22 cellular contexts compared by ENCODE assay signal in genomic region chr2:52327641-52328040, GRCh38.
DNase-seq lines count a peak whose midpoint lies in the region; ATAC-seq, FAIRE-seq and TF ChIP-seq lines count a peak whose summit lies in the region.
"Had no signal": no experiment of that assay in that cellular context is flagged by ENCODE, and none has a peak within 500 bp of the region (broad histone marks: within the 10 kb centered on the region; RNA-seq: fewer than 3 reads in every experiment).

No MANE protein-coding gene starts in this region.

- H3K9me3 ChIP-seq in HepG2 (ENCODE audit: low read length) (peaks cover 76% of the 10 kb centered on the region), right lobe of liver (no peaks in the 10 kb centered on the region), OCI-LY7 (ENCODE audit: low read length) (0 out of 2 replicates have a peak, but pooled peaks cover 6% of the 10 kb centered on the region), K562 (replicated peaks; ENCODE audit: control insufficient read depth, insufficient read depth, low read depth, low read length) (peaks cover 1% of the 10 kb centered on the region), neuronal stem cell (replicated peaks in 1 of 2; ENCODE audit: control insufficient read depth in 2 of 2, insufficient read depth in 1 of 2, low read depth in 1 of 2, low read length in 2 of 2) (peaks cover 0 to 6% of the 10 kb centered on the region in 2 donors)
- H3K9me3 ChIP-seq: BE2C, HAP-1 had no signal

- H4K8ac ChIP-seq in neuronal stem cell (ENCODE audit: low read depth, low read length), result no peak overlapping the region

- H3K18ac ChIP-seq in neuronal stem cell (ENCODE audit: low read length), result no peak overlapping the region

- no peak overlapping the region for H3K4me2 ChIP-seq in HepG2 (ENCODE audit: low read depth, low read length)
- no peak overlapping the region for H3K4me2 ChIP-seq in OCI-LY7 (ENCODE audit: low read length)
- no peak overlapping the region for H3K4me2 ChIP-seq in K562 (ENCODE audit: insufficient read depth, low read length)
- no peak overlapping the region for H3K4me2 ChIP-seq in neuronal stem cell (ENCODE audit: insufficient read depth, low read length, poor library complexity, severe bottlenecking)
- H3K4me2 ChIP-seq: A549; BLaER1 treated with 17β-estradiol and CSF1 and Interleukin-3, amounts not matched to agents 10 nM and 100 nM; GM23338 had no signal

- H3K27me3 ChIP-seq in HepG2 (ENCODE audit: control insufficient read depth in 1 of 2, insufficient read depth in 2 of 2, low read length in 2 of 2), result no peaks in the 10 kb centered on the region
- H3K27me3 ChIP-seq in right lobe of liver, result no peaks in the 10 kb centered on the region
- no peaks in the 10 kb centered on the region for H3K27me3 ChIP-seq in K562 (ENCODE audit: control insufficient read depth in 2 of 2, insufficient read depth in 2 of 2, low read length in 2 of 2)
- H3K27me3 ChIP-seq in neuronal stem cell (ENCODE audit: control insufficient read depth in 3 of 3, insufficient read depth in 3 of 3, low read depth in 1 of 3, low read length in 3 of 3), result no peaks in the 10 kb centered on the region
- H3K27me3 ChIP-seq: BE2C; BLaER1 treated with 17β-estradiol and CSF1 and Interleukin-3, amounts not matched to agents 10 nM and 100 nM had no signal

- in situ Hi-C loops in HepG2 (cut with HindIII; ENCODE audit: extremely low pct_ligation_motif_present, low pct_unique_long_range_greater_than_20kb) (no loop called here), K562 (cut with MboI) (no loop called here)

- H3K79me1 ChIP-seq in neuronal stem cell (ENCODE audit: low read depth, low read length), result no peaks in the 10 kb centered on the region

- BruUV-seq in HepG2 (replicated peaks; lab: Mats Ljungman, UMichigan), result no TSS peak
- no TSS peak for BruUV-seq in OCI-LY7 (replicated peaks; lab: Mats Ljungman, UMichigan)
- BruUV-seq in K562 (replicated peaks; lab: Mats Ljungman, UMichigan), result no TSS peak

- TF ChIP-seq CTCF in HepG2 (CRISPR knock-in tag; IDR thresholded peaks at IDR 0.05) (no peak), right lobe of liver (IDR thresholded peaks at IDR 0.05) (no peak), OCI-LY7 (conservative IDR thresholded peaks at IDR 0.05; ENCODE audit: low read length) (no peak), K562 (IDR thresholded peaks at IDR 0.05 in 2 of 3, conservative IDR thresholded peaks at IDR 0.05 in 1 of 3; ENCODE audit: insufficient read depth in 2 of 3, low read depth in 1 of 3, low read length in 3 of 3) (no peak)

- WGBS in HepG2 (ENCODE audit: low lambda C conversion rate), result 45% methylated on average over 2 of the region's 2 CpGs
- WGBS in right lobe of liver (ENCODE audit: insufficient coverage, low coverage, low lambda C conversion rate, missing lambda C conversion rate), result no CpG with 5 or more reads among the region's 2 CpGs
- WGBS in K562 (ENCODE audit: insufficient coverage, low coverage, missing lambda C conversion rate), result 0% methylated on average over 2 of the region's 2 CpGs
- WGBS in neuronal stem cell (ENCODE audit: extremely low coverage in 2 of 2, insufficient read length in 2 of 2, insufficient replicate concordance in 1 of 2), 2 donors, result no CpG with 5 or more reads among the region's 2 CpGs

- H3K79me2 ChIP-seq in HepG2 (ENCODE audit: insufficient read depth, low read length) (no peaks in the 10 kb centered on the region), OCI-LY7 (ENCODE audit: insufficient read depth, low read depth, low read length) (no peaks in the 10 kb centered on the region), K562 (ENCODE audit: control insufficient read depth, insufficient read depth, low read length) (no peaks in the 10 kb centered on the region)

- H4K91ac ChIP-seq in neuronal stem cell (ENCODE audit: low read depth, low read length, poor library complexity), result no peak overlapping the region

- CTCF ChIA-PET in HepG2 (lab: Yijun Ruan, JAX; ENCODE audit: low intra/inter-chr PET ratio, low total read pairs) (no interaction called here), OCI-LY7 (lab: Charles Lee; ENCODE audit: unreplicated experiment) (no interaction called here), K562 (lab: Yijun Ruan, JAX; ENCODE audit: low intra/inter-chr PET ratio) (no interaction called here)

- H3K4me1 ChIP-seq in HepG2 (ENCODE audit: insufficient read depth, low read length) (no peaks in the 10 kb centered on the region), right lobe of liver (no peaks in the 10 kb centered on the region), OCI-LY7 (ENCODE audit: insufficient read depth, low read length, poor library complexity, severe bottlenecking) (no peaks in the 10 kb centered on the region), K562 (replicated peaks in 1 of 2; ENCODE audit: control insufficient read depth in 2 of 2, insufficient read depth in 2 of 2, low read length in 2 of 2) (no peaks in the 10 kb centered on the region), neuronal stem cell (ENCODE audit: control insufficient read depth in 2 of 2, insufficient read depth in 1 of 2, low read depth in 1 of 2, low read length in 2 of 2) (no peaks in the 10 kb centered on the region)
- H3K4me1 ChIP-seq: A549; BE2C; BLaER1 treated with 17β-estradiol and CSF1 and Interleukin-3, amounts not matched to agents 10 nM and 100 nM; HAP-1 had no signal

- H2AK5ac ChIP-seq in neuronal stem cell (ENCODE audit: low read depth, low read length), result no peak overlapping the region

- no peak overlapping the region for H2BK15ac ChIP-seq in neuronal stem cell (ENCODE audit: low read length)

- H2AFZ ChIP-seq in HepG2 (ENCODE audit: low read length) (no peak overlapping the region), OCI-LY7 (ENCODE audit: low read length) (no peak overlapping the region), K562 (ENCODE audit: low read depth, low read length) (no peak overlapping the region), neuronal stem cell (ENCODE audit: low read length) (no peak overlapping the region)
- H2AFZ ChIP-seq: GM23338 had no signal

- intact Hi-C loops in HepG2 (cut with micrococcal nuclease; ENCODE audit: unreplicated experiment), result no loop called here
- intact Hi-C loops in right lobe of liver (cut with DNase I), result no loop called here
- intact Hi-C loops in OCI-LY7 (cut with micrococcal nuclease; ENCODE audit: unreplicated experiment), result no loop called here
- intact Hi-C loops in K562 (cut with micrococcal nuclease), result no loop called here

- no peak overlapping the region for H3K23ac ChIP-seq in neuronal stem cell (ENCODE audit: low read depth, low read length, poor library complexity)

- FAIRE-seq in HepG2 (lab: Jason Lieb, UNC) (no peak), K562 (lab: Jason Lieb, UNC) (no peak)
- FAIRE-seq: A549, D721Med, G401.6, GM19239 had no signal

- TF ChIP-seq RAD21 in HepG2 (CRISPR knock-in tag; IDR thresholded peaks at IDR 0.05) (no peak), K562 (CRISPR knock-in tag; conservative IDR thresholded peaks at IDR 0.05 in 1 of 2, IDR thresholded peaks at IDR 0.05 in 1 of 2) (no peak)

- H3K9me1 ChIP-seq in K562 (ENCODE audit: control insufficient read depth, insufficient read depth, low read length), result no peaks in the 10 kb centered on the region

- no peak for DNase-seq in HepG2 (ENCODE audit: low spot score)
- DNase-seq in right lobe of liver, result no peak
- peak; percentile 5 for DNase-seq in OCI-LY7 (ENCODE audit: low spot score)
- no peak for DNase-seq in K562 (ENCODE audit: extremely low read depth in 1 of 4, low spot score in 3 of 4)
- DNase-seq in islet precursor cell, result no peak
- no peak for DNase-seq in neuronal stem cell (ENCODE audit: low spot score)
- DNase-seq: 8988T; ACHN; AML-193; BE2C; CD4-positive, alpha-beta T cell; CD8-positive, alpha-beta memory T cell; DMS153; DND-41 had no signal

- POLR2A ChIA-PET in HepG2 (lab: Yijun Ruan, JAX) (no interaction called here), OCI-LY7 (lab: Charles Lee) (interaction anchor here (0.7 kb wide), 1 partner anchor 14 kb away, joined by 3 read pairs; no protein-coding TSS in a partner anchor), K562 (lab: Yijun Ruan, JAX) (no interaction called here)

- H3K9ac ChIP-seq in HepG2 (ENCODE audit: insufficient read depth, low read depth, low read length), result no peak overlapping the region
- no peak overlapping the region for H3K9ac ChIP-seq in K562 (ENCODE audit: insufficient read depth in 1 of 2, low read depth in 2 of 2, low read length in 2 of 2)
- H3K9ac ChIP-seq in neuronal stem cell (ENCODE audit: low read depth, low read length, poor library complexity), result no peak overlapping the region
- H3K9ac ChIP-seq: BLaER1 treated with 17β-estradiol and CSF1 and Interleukin-3, amounts not matched to agents 10 nM and 100 nM had no signal

- no peak overlapping the region for H2BK12ac ChIP-seq in neuronal stem cell (ENCODE audit: low read length)

- H3K36me3 ChIP-seq in HepG2 (replicated peaks in 1 of 2; ENCODE audit: control insufficient read depth in 1 of 2, insufficient read depth in 2 of 2, low read length in 2 of 2) (no peaks in the 10 kb centered on the region), right lobe of liver (no peaks in the 10 kb centered on the region), OCI-LY7 (ENCODE audit: insufficient read depth, low read length) (no peaks in the 10 kb centered on the region), K562 (ENCODE audit: control insufficient read depth, insufficient read depth, low read length) (no peaks in the 10 kb centered on the region), neuronal stem cell (replicated peaks in 1 of 2; ENCODE audit: control insufficient read depth in 2 of 2, insufficient read depth in 2 of 2, low read length in 2 of 2) (no peaks in the 10 kb centered on the region)
- H3K36me3 ChIP-seq: BE2C; BLaER1 treated with 17β-estradiol and CSF1 and Interleukin-3, amounts not matched to agents 10 nM and 100 nM; HAP-1 had no signal

- no peak overlapping the region for H3K4ac ChIP-seq in neuronal stem cell (ENCODE audit: low read length)

- TF ChIP-seq EP300 in HepG2 (IDR thresholded peaks at IDR 0.05; ENCODE audit: low read depth in 2 of 2, low read length in 2 of 2) (no peak), HepG2 (CRISPR knock-in tag; IDR thresholded peaks at IDR 0.05; ENCODE audit: borderline replicate concordance) (no peak), K562 (IDR thresholded peaks at IDR 0.05; ENCODE audit: low read length) (no peak)

- H3K4me3 ChIP-seq in HepG2 (replicated peaks in 1 of 3; ENCODE audit: insufficient read depth in 1 of 3, low read depth in 2 of 3, low read length in 3 of 3) (no peak overlapping the region), right lobe of liver (no peak overlapping the region), OCI-LY7 (ENCODE audit: low read depth, low read length, poor library complexity, severe bottlenecking) (no peak overlapping the region), K562 (no peak overlapping the region), neuronal stem cell (ENCODE audit: low read length in 2 of 2) (no peak overlapping the region)
- H3K4me3 ChIP-seq: A549; BLaER1 treated with 17β-estradiol and CSF1 and Interleukin-3, amounts not matched to agents 10 nM and 100 nM; GM23338; HAP-1 had no signal

- no peak for ATAC-seq in HepG2
- ATAC-seq in right lobe of liver, result no peak
- no peak for ATAC-seq in K562
- no peak for ATAC-seq in HG02885 (IDR thresholded peaks at IDR 0.05; ENCODE audit: poor library complexity, unreplicated experiment)
- ATAC-seq: A549, GM23338 had no signal

- no peak overlapping the region for H2BK120ac ChIP-seq in neuronal stem cell (ENCODE audit: low read depth, low read length)

- no peak overlapping the region for H2BK5ac ChIP-seq in neuronal stem cell (ENCODE audit: low read length)

- H4K20me1 ChIP-seq in HepG2 (ENCODE audit: insufficient read depth, low read length), result no peaks in the 10 kb centered on the region
- no peaks in the 10 kb centered on the region for H4K20me1 ChIP-seq in OCI-LY7 (ENCODE audit: insufficient read depth, low read length)
- no peaks in the 10 kb centered on the region for H4K20me1 ChIP-seq in K562 (replicated peaks; ENCODE audit: control insufficient read depth, insufficient read depth, low read length)
- H4K20me1 ChIP-seq: BLaER1 treated with 17β-estradiol and CSF1 and Interleukin-3, amounts not matched to agents 10 nM and 100 nM had no signal

- no peak overlapping the region for H3K14ac ChIP-seq in neuronal stem cell (ENCODE audit: low read length)

- TF ChIP-seq POLR2A in HepG2 (IDR thresholded peaks at IDR 0.05; ENCODE audit: insufficient read depth in 1 of 2, low read depth in 2 of 2, low read length in 2 of 2), result no peak
- TF ChIP-seq POLR2A in right lobe of liver (IDR thresholded peaks at IDR 0.05), result no peak
- TF ChIP-seq POLR2A in K562 (conservative IDR thresholded peaks at IDR 0.05), result no peak

- H3K27ac ChIP-seq in HepG2 (ENCODE audit: extremely low read length, insufficient read depth, low read length), result no peak overlapping the region
- no peak overlapping the region for H3K27ac ChIP-seq in right lobe of liver
- H3K27ac ChIP-seq in OCI-LY7 (ENCODE audit: low read depth, low read length, poor library complexity, severe bottlenecking), result no peak overlapping the region
- H3K27ac ChIP-seq in K562 (ENCODE audit: extremely low read depth, low read depth, low read length), result no peak overlapping the region
- H3K27ac ChIP-seq in neuronal stem cell (replicated peaks; ENCODE audit: low read length), result no peak overlapping the region
- H3K27ac ChIP-seq: A549; BLaER1 treated with 17β-estradiol and CSF1 and Interleukin-3, amounts not matched to agents 10 nM and 100 nM had no signal

- no peaks in the 10 kb centered on the region for H3K9me2 ChIP-seq in OCI-LY7 (ENCODE audit: insufficient read depth, low read length)
